8 cellular contexts compared by ENCODE assay signal in genomic region chr9:130680836-130681768, GRCh38. TPM values are rescaled to one million over a fixed set of nuclear protein-coding genes. Genes with fewer than 3 reads are reported as not detected.
DNase-seq lines count a peak whose midpoint lies in the region; ATAC-seq, FAIRE-seq and TF ChIP-seq lines count a peak whose summit lies in the region.

No MANE protein-coding gene starts in this region.

- no peaks in the 10 kb centered on the region for H3K36me3 ChIP-seq in Loucy (ENCODE audit: insufficient read depth, low read length)
- H3K36me3 ChIP-seq in SU-DHL-6 (ENCODE audit: low read length) = no peaks in the 10 kb centered on the region
- no peaks in the 10 kb centered on the region for H3K36me3 ChIP-seq in right atrium auricular region
- no peaks in the 10 kb centered on the region for H3K36me3 ChIP-seq in rectal smooth muscle tissue (ENCODE audit: control insufficient read depth, insufficient read depth, low read length)

- H3F3A ChIP-seq in Loucy (ENCODE audit: low read depth) (no peaks in the 10 kb centered on the region), SU-DHL-6 (ENCODE audit: insufficient read depth) (no peaks in the 10 kb centered on the region; the same call in 1 of the 2 replicates)

- H2AFZ ChIP-seq in Loucy (ENCODE audit: low read length) = peak overlapping the region; percentile 73; the same call in 1 of the 2 replicates
- peak overlapping the region; percentile 99 for H2AFZ ChIP-seq in SU-DHL-6 (ENCODE audit: low read depth, low read length, severe bottlenecking)

- TF ChIP-seq POLR2A in GM12891 (IDR thresholded peaks at IDR 0.05; ENCODE audit: low read depth, low read length) = no peak

- H3K4me1 ChIP-seq in Loucy (ENCODE audit: insufficient read depth, low read length, poor library complexity, severe bottlenecking) = peaks cover 4% of the 10 kb centered on the region
- H3K4me1 ChIP-seq in right atrium auricular region = peaks cover 0 to 14% of the 10 kb centered on the region in 2 donors
- H3K4me1 ChIP-seq in rectal smooth muscle tissue (ENCODE audit: control insufficient read depth, insufficient read depth, low read length) = peaks cover 7% of the 10 kb centered on the region

- H3K9me2 ChIP-seq in Loucy (replicated peaks; ENCODE audit: low read depth, low read length) = no peaks in the 10 kb centered on the region
- no peaks in the 10 kb centered on the region for H3K9me2 ChIP-seq in SU-DHL-6 (replicated peaks; ENCODE audit: insufficient read depth, low read length)

- ATAC-seq in HG02973 (IDR thresholded peaks at IDR 0.05; ENCODE audit: unreplicated experiment) (no peak), GM21515 (IDR thresholded peaks at IDR 0.05; ENCODE audit: unreplicated experiment) (no peak)

- H3K9ac ChIP-seq in Loucy (ENCODE audit: low read depth, low read length, poor library complexity, severe bottlenecking) (peak overlapping the region; percentile 56), SU-DHL-6 (ENCODE audit: low read length) (peak overlapping the region; percentile 72), rectal smooth muscle tissue (ENCODE audit: low read length) (no peak overlapping the region)

- H3K27ac ChIP-seq in SU-DHL-6 (ENCODE audit: low read depth, low read length) (no peak overlapping the region), right atrium auricular region (peak overlapping the region in 1 of 2 donors; percentile 70), rectal smooth muscle tissue (ENCODE audit: low read depth, low read length) (no peak overlapping the region)

- FAIRE-seq in GM12891 (lab: Jason Lieb, UNC) = peak; percentile 87

- H3K4me2 ChIP-seq in Loucy (ENCODE audit: low read depth, low read length, poor library complexity, severe bottlenecking) (peak overlapping the region; percentile 85), SU-DHL-6 (ENCODE audit: low read depth, low read length, poor library complexity, severe bottlenecking) (peak overlapping the region; percentile 90)

- H3K79me2 ChIP-seq in Loucy (ENCODE audit: insufficient read depth, low read length) (no peaks in the 10 kb centered on the region), SU-DHL-6 (ENCODE audit: insufficient read depth, low read length) (no peaks in the 10 kb centered on the region)

- peak overlapping the region; percentile 72 for H3K4me3 ChIP-seq in Loucy (ENCODE audit: low read length, poor library complexity, severe bottlenecking)
- peak overlapping the region; percentile 68 for H3K4me3 ChIP-seq in SU-DHL-6 (ENCODE audit: insufficient read depth, low read length, poor library complexity, severe bottlenecking)
- peak overlapping the region; percentile 53 to 61 for H3K4me3 ChIP-seq in right atrium auricular region
- peak overlapping the region; percentile 73 for H3K4me3 ChIP-seq in rectal smooth muscle tissue (ENCODE audit: low read length)

- H4K20me1 ChIP-seq in Loucy (ENCODE audit: insufficient read depth, low read length, poor library complexity, severe bottlenecking) (no peaks in the 10 kb centered on the region), SU-DHL-6 (ENCODE audit: low read depth, low read length) (no peaks in the 10 kb centered on the region)

- H3K27me3 ChIP-seq in Loucy (ENCODE audit: insufficient read depth, low read length, poor library complexity, severe bottlenecking) (no peaks in the 10 kb centered on the region), SU-DHL-6 (ENCODE audit: low read length) (no peaks in the 10 kb centered on the region), right atrium auricular region (no peaks in the 10 kb centered on the region), rectal smooth muscle tissue (ENCODE audit: control insufficient read depth, insufficient read depth, low read length) (peaks cover 3% of the 10 kb centered on the region)

- TF ChIP-seq CTCF in Loucy (conservative IDR thresholded peaks at IDR 0.05; ENCODE audit: low read length) (no peak), SU-DHL-6 (IDR thresholded peaks at IDR 0.05; ENCODE audit: insufficient read depth, low read length, poor library complexity, severe bottlenecking) (no peak), right atrium auricular region (IDR thresholded peaks at IDR 0.05) (no peak)

- no peaks in the 10 kb centered on the region for H3K9me3 ChIP-seq in Loucy (ENCODE audit: insufficient read depth, low read depth, low read length)
- no peaks in the 10 kb centered on the region for H3K9me3 ChIP-seq in SU-DHL-6 (ENCODE audit: insufficient read depth, low read length)
- no peaks in the 10 kb centered on the region for H3K9me3 ChIP-seq in right atrium auricular region

- DNase-seq in GM12891 (ENCODE audit: insufficient read length, low spot score) (no peak), amniotic epithelial cell (ENCODE audit: low read depth) (peak; percentile 85), right atrium auricular region (ENCODE audit: low spot score) (peak; percentile 71)

TF ChIP-seq in GM12891, 5 proteins besides CTCF, POLR2A, EP300 and RAD21:
- TF ChIP-seq TAF1 (IDR thresholded peaks at IDR 0.05; ENCODE audit: low read depth, low read length) (no peak), POU2F2 (IDR thresholded peaks at IDR 0.05; ENCODE audit: low read depth, low read length) (no peak), SPI1 (IDR thresholded peaks at IDR 0.05; ENCODE audit: low read depth, low read length) (no peak), POLR2AphosphoS5 (IDR thresholded peaks at IDR 0.05; ENCODE audit: low read depth, low read length) (no peak), PAX5 (IDR thresholded peaks at IDR 0.05; ENCODE audit: insufficient read depth, low read length, severe bottlenecking) (no peak)

RNA-seq across cellular contexts. Expression of gene EXOSC2, which starts 12.5 kb away (rescaled TPM):
- polyA plus RNA-seq in GM12891 (2012; ENCODE audit: low read depth, missing spikeins) = 23.6 TPM
- 10 to 100 TPM in 1 of 2 donors, 1 to 10 TPM in 1; 7.3 to 15.9 TPM for total RNA-seq in right atrium auricular region

RNA-seq across cellular contexts. Expression of gene PRDM12, which starts 16.7 kb away (rescaled TPM):
- not detected for polyA plus RNA-seq in GM12891 (2012; ENCODE audit: low read depth, missing spikeins)
- not detected for total RNA-seq in right atrium auricular region
